In genomic region chr10:89867964-89868363, GRCh38 we compare ENCODE assay signal across 22 cellular contexts.
A peak's percentile ranks its signal among the peaks of the same experiment; 100 is the strongest.
DNase-seq lines count a peak whose midpoint lies in the region; ATAC-seq, FAIRE-seq and TF ChIP-seq lines count a peak whose summit lies in the region.
"Had no signal": no experiment of that assay in that cellular context is flagged by ENCODE, and none has a peak within 500 bp of the region (broad histone marks: within the 10 kb centered on the region; RNA-seq: fewer than 3 reads in every experiment).

No MANE protein-coding gene starts in this region.

- WGBS in heart right ventricle, 2 donors = 78 to 93% methylated on average over 2 of the region's 2 CpGs

- H3K27ac Mint-ChIP-seq in astrocyte (ENCODE audit: unreplicated experiment) (no peak overlapping the region), type B pancreatic cell (no peak overlapping the region)
- H3K27ac Mint-ChIP-seq in activated naive CD4-positive, alpha-beta T cell treated with anti-CD3 and anti-CD28 coated beads, Interleukin-2, amount 10 ng/mL, durations not matched to agents 7 days and 5 days = no peak overlapping the region
- H3K27ac Mint-ChIP-seq: activated naive CD8-positive, alpha-beta T cell treated with anti-CD3 and anti-CD28 coated beads, Interleukin-2, amount 10 ng/mL, durations not matched to agents 7 days and 5 days; activated T-helper 1 cell treated with anti-CD3 and anti-CD28 coated beads, Interleukin-12 subunit alpha, Interleukin-12 subunit beta, Interleukin-2, Interleukin-4 antibody, amounts not matched to agents 30 ng/mL and 10 ng/mL and 1 ng/mL, durations not matched to agents 14 hours and 24 hours and 36 hours; stimulated activated effector memory CD8-positive, alpha-beta T cell treated with anti-CD3 and anti-CD28 coated beads, Interleukin-12 subunit alpha, Interleukin-12 subunit beta, amount 100 ng/mL, for 72 hours had no signal

- POLR2A ChIA-PET in A673 (lab: Charles Lee; ENCODE audit: low non-redundant PET) = no interaction called here

- no peak overlapping the region for H3K9ac ChIP-seq in astrocyte (ENCODE audit: low read length)

- H3K9me3 ChIP-seq in A673 (ENCODE audit: low read depth, low read length, poor library complexity, severe bottlenecking) (no peaks in the 10 kb centered on the region), astrocyte (ENCODE audit: insufficient read depth, low read depth, low read length) (no peaks in the 10 kb centered on the region), heart right ventricle (no peaks in the 10 kb centered on the region)
- H3K9me3 ChIP-seq: left lung, SJSA1, tibial artery had no signal

- peaks cover 2% of the 10 kb centered on the region for H3K4me1 Mint-ChIP-seq in astrocyte (ENCODE audit: low read depth, unreplicated experiment)
- no peaks in the 10 kb centered on the region for H3K4me1 Mint-ChIP-seq in activated naive CD4-positive, alpha-beta T cell treated with anti-CD3 and anti-CD28 coated beads, Interleukin-2, amount 10 ng/mL, durations not matched to agents 7 days and 5 days
- peaks cover 9% of the 10 kb centered on the region for H3K4me1 Mint-ChIP-seq in type B pancreatic cell (ENCODE audit: unreplicated experiment)
- H3K4me1 Mint-ChIP-seq: activated naive CD8-positive, alpha-beta T cell treated with anti-CD3 and anti-CD28 coated beads, Interleukin-2, amount 10 ng/mL, durations not matched to agents 7 days and 5 days; stimulated activated effector memory CD8-positive, alpha-beta T cell treated with anti-CD3 and anti-CD28 coated beads, Interleukin-12 subunit alpha, Interleukin-12 subunit beta, amount 100 ng/mL, for 72 hours had no signal

- H3K36me3 ChIP-seq in A673 (ENCODE audit: insufficient read depth, low read length, poor library complexity, severe bottlenecking) = no peaks in the 10 kb centered on the region
- H3K36me3 ChIP-seq in astrocyte (ENCODE audit: insufficient read depth, low read length) = no peaks in the 10 kb centered on the region
- no peaks in the 10 kb centered on the region for H3K36me3 ChIP-seq in heart right ventricle
- H3K36me3 ChIP-seq: left lung, SJSA1, tibial artery had no signal

- no peaks in the 10 kb centered on the region for H4K20me1 ChIP-seq in astrocyte (ENCODE audit: insufficient read depth, low read length)

- H3K4me3 Mint-ChIP-seq in astrocyte (ENCODE audit: unreplicated experiment) = no peak overlapping the region
- H3K4me3 Mint-ChIP-seq in activated naive CD4-positive, alpha-beta T cell treated with anti-CD3 and anti-CD28 coated beads, Interleukin-2, amount 10 ng/mL, durations not matched to agents 7 days and 5 days = no peak overlapping the region
- H3K4me3 Mint-ChIP-seq in type B pancreatic cell = no peak overlapping the region
- H3K4me3 Mint-ChIP-seq: activated naive CD8-positive, alpha-beta T cell treated with anti-CD3 and anti-CD28 coated beads, Interleukin-2, amount 10 ng/mL, durations not matched to agents 7 days and 5 days; activated T-helper 1 cell treated with anti-CD3 and anti-CD28 coated beads, Interleukin-12 subunit alpha, Interleukin-12 subunit beta, Interleukin-2, Interleukin-4 antibody, amounts not matched to agents 30 ng/mL and 10 ng/mL and 1 ng/mL, durations not matched to agents 14 hours and 24 hours and 36 hours; stimulated activated effector memory CD8-positive, alpha-beta T cell treated with anti-CD3 and anti-CD28 coated beads, Interleukin-12 subunit alpha, Interleukin-12 subunit beta, amount 100 ng/mL, for 72 hours had no signal

- TF ChIP-seq CTCF in A673 (conservative IDR thresholded peaks at IDR 0.05; ENCODE audit: low read depth, low read length) (no peak), astrocyte (IDR thresholded peaks at IDR 0.05; ENCODE audit: insufficient read depth, low read depth, low read length) (no peak), foreskin keratinocyte (conservative IDR thresholded peaks at IDR 0.05) (no peak), heart right ventricle (IDR thresholded peaks at IDR 0.05) (no peak), type B pancreatic cell (conservative IDR thresholded peaks at IDR 0.05) (no peak)

- H3K79me2 ChIP-seq in astrocyte (ENCODE audit: insufficient read depth, low read length) = no peaks in the 10 kb centered on the region

- no peak overlapping the region for H3K27ac ChIP-seq in A673 (ENCODE audit: low read depth, low read length, poor library complexity, severe bottlenecking)
- no peak overlapping the region for H3K27ac ChIP-seq in astrocyte (ENCODE audit: low read depth, low read length)
- H3K27ac ChIP-seq in foreskin keratinocyte = peak overlapping the region; percentile 11
- no peak overlapping the region for H3K27ac ChIP-seq in heart right ventricle
- H3K27ac ChIP-seq: left lung, SJSA1, tibial artery had no signal

- H3K4me3 ChIP-seq in A673 (ENCODE audit: low read depth, low read length, poor library complexity, severe bottlenecking) (no peak overlapping the region), astrocyte (ENCODE audit: insufficient read depth, low read depth, low read length) (no peak overlapping the region), heart right ventricle (no peak overlapping the region)
- H3K4me3 ChIP-seq: left lung, SJSA1, tibial artery had no signal

- H3K27me3 Mint-ChIP-seq in astrocyte (ENCODE audit: low read depth, unreplicated experiment) (peaks cover 3% of the 10 kb centered on the region), type B pancreatic cell (peaks cover 7% of the 10 kb centered on the region)
- peaks cover 10% of the 10 kb centered on the region for H3K27me3 Mint-ChIP-seq in activated naive CD4-positive, alpha-beta T cell treated with anti-CD3 and anti-CD28 coated beads, Interleukin-2, amount 10 ng/mL, durations not matched to agents 7 days and 5 days

- no peak for FAIRE-seq in astrocyte (lab: Jason Lieb, UNC)
- FAIRE-seq: frontal cortex, GM18507, H1 had no signal

- ATAC-seq in foreskin keratinocyte (peak; percentile 63), heart right ventricle (no peak)
- ATAC-seq: left lung; stimulated activated effector memory CD8-positive, alpha-beta T cell treated with anti-CD3 and anti-CD28 coated beads, Interleukin-12 subunit alpha, Interleukin-12 subunit beta, amount 100 ng/mL, for 72 hours had no signal

- H3K36me3 Mint-ChIP-seq in astrocyte (ENCODE audit: low read depth, unreplicated experiment) = no peaks in the 10 kb centered on the region
- no peaks in the 10 kb centered on the region for H3K36me3 Mint-ChIP-seq in activated naive CD4-positive, alpha-beta T cell treated with anti-CD3 and anti-CD28 coated beads, Interleukin-2, amount 10 ng/mL, durations not matched to agents 7 days and 5 days
- no peaks in the 10 kb centered on the region for H3K36me3 Mint-ChIP-seq in type B pancreatic cell
- H3K36me3 Mint-ChIP-seq: activated naive CD8-positive, alpha-beta T cell treated with anti-CD3 and anti-CD28 coated beads, Interleukin-2, amount 10 ng/mL, durations not matched to agents 7 days and 5 days; stimulated activated effector memory CD8-positive, alpha-beta T cell treated with anti-CD3 and anti-CD28 coated beads, Interleukin-12 subunit alpha, Interleukin-12 subunit beta, amount 100 ng/mL, for 72 hours had no signal

- CTCF ChIA-PET in A673 (lab: Charles Lee) = no interaction called here
- CTCF ChIA-PET in activated naive CD4-positive, alpha-beta T cell treated with anti-CD3 and anti-CD28 coated beads, Interleukin-2, amount 10 ng/mL, durations not matched to agents 7 days and 5 days (lab: Charles Lee) = interaction anchor here (0.7 kb wide), 1 partner anchor 111 kb away, joined by 3 read pairs; no protein-coding TSS in a partner anchor

- H3K4me1 ChIP-seq in A673 (ENCODE audit: insufficient read depth, low read length, poor library complexity, severe bottlenecking) = no peaks in the 10 kb centered on the region
- no peaks in the 10 kb centered on the region for H3K4me1 ChIP-seq in astrocyte (ENCODE audit: insufficient read depth, low read length)
- H3K4me1 ChIP-seq in foreskin keratinocyte = peaks cover 10% of the 10 kb centered on the region
- H3K4me1 ChIP-seq in heart right ventricle = peaks cover 0 to 9% (median 0%) of the 10 kb centered on the region in 9 donors
- H3K4me1 ChIP-seq: left lung, SJSA1 had no signal

- no TSS peak for BruUV-seq in A673 (replicated peaks; lab: Mats Ljungman, UMichigan)

- H3K9me3 Mint-ChIP-seq in astrocyte (ENCODE audit: unreplicated experiment) (peaks cover 2% of the 10 kb centered on the region), type B pancreatic cell (no peaks in the 10 kb centered on the region)
- no peaks in the 10 kb centered on the region for H3K9me3 Mint-ChIP-seq in activated naive CD4-positive, alpha-beta T cell treated with anti-CD3 and anti-CD28 coated beads, Interleukin-2, amount 10 ng/mL, durations not matched to agents 7 days and 5 days
- H3K9me3 Mint-ChIP-seq: activated naive CD8-positive, alpha-beta T cell treated with anti-CD3 and anti-CD28 coated beads, Interleukin-2, amount 10 ng/mL, durations not matched to agents 7 days and 5 days; activated T-helper 1 cell treated with anti-CD3 and anti-CD28 coated beads, Interleukin-12 subunit alpha, Interleukin-12 subunit beta, Interleukin-2, Interleukin-4 antibody, amounts not matched to agents 30 ng/mL and 10 ng/mL and 1 ng/mL, durations not matched to agents 14 hours and 24 hours and 36 hours; stimulated activated effector memory CD8-positive, alpha-beta T cell treated with anti-CD3 and anti-CD28 coated beads, Interleukin-12 subunit alpha, Interleukin-12 subunit beta, amount 100 ng/mL, for 72 hours had no signal

- peaks cover 4% of the 10 kb centered on the region for H3K27me3 ChIP-seq in A673 (replicated peaks; ENCODE audit: insufficient read depth, low read depth, low read length, poor library complexity)
- no peaks in the 10 kb centered on the region for H3K27me3 ChIP-seq in astrocyte (ENCODE audit: insufficient read depth, low read length)
- no peaks in the 10 kb centered on the region for H3K27me3 ChIP-seq in foreskin keratinocyte
- no peaks in the 10 kb centered on the region for H3K27me3 ChIP-seq in heart right ventricle
- H3K27me3 ChIP-seq: left lung, tibial artery had no signal

- no peak overlapping the region for H2AFZ ChIP-seq in astrocyte (ENCODE audit: low read depth, low read length)

- intact Hi-C loops in A673 (cut with micrococcal nuclease; ENCODE audit: unreplicated experiment) = no loop called here
- intact Hi-C loops in heart right ventricle (cut with DNase I) = no loop called here

- H3K4me2 ChIP-seq in astrocyte (ENCODE audit: low read length) = no peak overlapping the region

- peak; percentile 7 for DNase-seq in A673 (ENCODE audit: low spot score)
- peak; percentile 58 for DNase-seq in HCEC 1CT
- peak; percentile 44 for DNase-seq in astrocyte (ENCODE audit: low read depth)
- DNase-seq in foreskin keratinocyte = peak; percentile 30 to 56
- no peak for DNase-seq in activated naive CD4-positive, alpha-beta T cell treated with anti-CD3 and anti-CD28 coated beads, Interleukin-2, amount 10 ng/mL, durations not matched to agents 7 days and 5 days
- no peak for DNase-seq in heart right ventricle
- DNase-seq in type B pancreatic cell (ENCODE audit: extremely low spot score, unreplicated experiment) = no peak
- DNase-seq in activated CD4-positive, alpha-beta T cell treated with anti-CD3 and anti-CD28 coated beads for 4 hours = no peak
- DNase-seq: activated CD8-positive, alpha-beta memory T cell treated with anti-CD3 and anti-CD28 coated beads for 24 hours; activated naive CD8-positive, alpha-beta T cell treated with anti-CD3 and anti-CD28 coated beads, Interleukin-2, amount 10 ng/mL, durations not matched to agents 7 days and 5 days; DND-41; left lung; NCI-H2029; OCI-M1; T-helper 9 cell; tibial artery had no signal

Comparison
In these comparisons a context has a peak if more than half of its experiments do, and no peak if none do; other contexts are left out.
1. DNase-seq: peak in A673 (single experiment), HCEC 1CT (single experiment), astrocyte (single experiment) and foreskin keratinocyte (2 of 2); none in activated naive CD4-positive, alpha-beta T cell treated with anti-CD3 and anti-CD28 coated beads, Interleukin-2, amount 10 ng/mL, durations not matched to agents 7 days and 5 days (single experiment), heart right ventricle (0 of 2), type B pancreatic cell (single experiment) and activated CD4-positive, alpha-beta T cell treated with anti-CD3 and anti-CD28 coated beads for 4 hours (0 of 2).